In genomic region chr7:121494531-121494930, GRCh38 we compare ENCODE assay signal across 26 cellular contexts.
DNase-seq lines count a peak whose midpoint lies in the region; FAIRE-seq lines count a peak whose summit lies in the region.
"Had no signal": no experiment of that assay in that cellular context is flagged by ENCODE, and none has a peak within 500 bp of the region (broad histone marks: within the 10 kb centered on the region; RNA-seq: fewer than 3 reads in every experiment).

No MANE protein-coding gene starts in this region.

- CTCF ChIA-PET in CD4-positive, alpha-beta memory T cell (lab: Charles Lee; ENCODE audit: partially characterized antibody) = interaction anchor here (0.9 to 1.5 kb wide), 3 partner anchors 17 to 119 kb away, joined by 3 read pairs; partner anchors contain the start of gene FAM3C

- H3K27ac Mint-ChIP-seq in CD4-positive, alpha-beta memory T cell = no peak overlapping the region
- H3K27ac Mint-ChIP-seq: B cell had no signal

- H3K27me3 ChIP-seq in adipocyte (replicated peaks; ENCODE audit: control insufficient read depth, insufficient read depth, low read length) (no peaks in the 10 kb centered on the region), skeletal muscle satellite cell (ENCODE audit: control insufficient read depth, insufficient read depth, low read length) (no peaks in the 10 kb centered on the region)
- no peaks in the 10 kb centered on the region for H3K27me3 ChIP-seq in CD4-positive, alpha-beta memory T cell (ENCODE audit: insufficient read depth, low read length)

- no peaks in the 10 kb centered on the region for H3K36me3 ChIP-seq in adipocyte (ENCODE audit: control insufficient read depth, insufficient read depth, low read length, severe bottlenecking)
- H3K36me3 ChIP-seq in skeletal muscle satellite cell (ENCODE audit: insufficient read depth, low read length) = no peaks in the 10 kb centered on the region
- H3K36me3 ChIP-seq in CD4-positive, alpha-beta memory T cell (ENCODE audit: insufficient read depth, low read length) = no peaks in the 10 kb centered on the region

- intact Hi-C loops in CD4-positive, alpha-beta memory T cell (cut with micrococcal nuclease) = no loop called here

- no peak overlapping the region for H3K4me3 Mint-ChIP-seq in CD4-positive, alpha-beta memory T cell
- H3K4me3 Mint-ChIP-seq: B cell had no signal

- DNase-seq in HCEC 1CT (peak; percentile 32), adipocyte (ENCODE audit: low read depth) (peak; percentile 45), fibroblast of peridontal ligament (ENCODE audit: extremely low read depth) (peak; percentile 31), inferior parietal cortex (ENCODE audit: extremely low spot score) (no peak), urothelium cell line (ENCODE audit: low spot score) (no peak)
- DNase-seq in CD4-positive, alpha-beta memory T cell = no peak
- DNase-seq: Calu3; DMS79 treated with DMSO at 0.1 percent for 48 hours; KBM-7; MV-4-11; NCI-H1105; NCI-H1436 treated with DMSO at 0.1 percent for 48 hours; NCI-H2029; NCI-H446; NCI-H524 treated with DMSO at 0.1 percent for 48 hours; NCI-H82; NK-92 treated with Interleukin-12 subunit alpha and Interleukin-12 subunit beta, amount 100 ng/mL, for 24 hours; PC-9; Right ventricle myocardium superior; RPMI8226 had no signal

- H3K36me3 Mint-ChIP-seq in CD4-positive, alpha-beta memory T cell = no peaks in the 10 kb centered on the region

- H3K9me3 ChIP-seq in adipocyte (ENCODE audit: control insufficient read depth, low read length) = no peaks in the 10 kb centered on the region
- H3K9me3 ChIP-seq in skeletal muscle satellite cell (replicated peaks; ENCODE audit: low read length) = no peaks in the 10 kb centered on the region
- no peaks in the 10 kb centered on the region for H3K9me3 ChIP-seq in CD4-positive, alpha-beta memory T cell (ENCODE audit: control insufficient read depth in 1 of 2, low read length in 2 of 2)
- H3K9me3 ChIP-seq: A549 had no signal

- no peak for FAIRE-seq in urothelium cell line (lab: Jason Lieb, UNC)
- FAIRE-seq: A549, GM12892, HTR-8/SVneo had no signal

- no peak overlapping the region for H3K4me3 ChIP-seq in adipocyte (ENCODE audit: low read length)
- H3K4me3 ChIP-seq in skeletal muscle satellite cell (ENCODE audit: low read length) = no peak overlapping the region
- no peak overlapping the region for H3K4me3 ChIP-seq in CD4-positive, alpha-beta memory T cell (ENCODE audit: low read length in 2 of 2)
- H3K4me3 ChIP-seq: A549, PC-9 had no signal

- H3K4me1 Mint-ChIP-seq in CD4-positive, alpha-beta memory T cell = no peaks in the 10 kb centered on the region

- peaks cover 0 to 5% of the 10 kb centered on the region in 2 donors for H3K27me3 Mint-ChIP-seq in CD4-positive, alpha-beta memory T cell
- H3K27me3 Mint-ChIP-seq: B cell had no signal

- POLR2A ChIA-PET in CD4-positive, alpha-beta memory T cell (lab: Charles Lee; ENCODE audit: partially characterized antibody) = no interaction called here

- no peaks in the 10 kb centered on the region for H3K4me1 ChIP-seq in adipocyte (ENCODE audit: control insufficient read depth, insufficient read depth, low read length)
- peaks cover 31% of the 10 kb centered on the region for H3K4me1 ChIP-seq in skeletal muscle satellite cell (ENCODE audit: control insufficient read depth, insufficient read depth, low read length)
- no peaks in the 10 kb centered on the region for H3K4me1 ChIP-seq in CD4-positive, alpha-beta memory T cell (ENCODE audit: insufficient read depth, low read length)
- H3K4me1 ChIP-seq: A549 had no signal

- no peak overlapping the region for H3K27ac ChIP-seq in CD4-positive, alpha-beta memory T cell (ENCODE audit: low read depth, low read length)
- H3K27ac ChIP-seq: A549, C4-2B, PC-9 had no signal

- H3K9me3 Mint-ChIP-seq in CD4-positive, alpha-beta memory T cell = peaks cover 0 to 7% (median 3%) of the 10 kb centered on the region in 8 donors

- peak overlapping the region; percentile 35 for H3K4me2 ChIP-seq in skeletal muscle satellite cell (ENCODE audit: low read length)
- H3K4me2 ChIP-seq: A549, PC-9 had no signal

- H3K9ac ChIP-seq in adipocyte (ENCODE audit: low read length) (no peak overlapping the region), skeletal muscle satellite cell (ENCODE audit: low read depth, low read length) (no peak overlapping the region)

Comparison
In these comparisons a context has a peak if more than half of its experiments do, and no peak if none do; other contexts are left out.
1. DNase-seq: peak in HCEC 1CT (single experiment), adipocyte (single experiment) and fibroblast of peridontal ligament (single experiment); none in inferior parietal cortex (single experiment), urothelium cell line (single experiment) and CD4-positive, alpha-beta memory T cell (0 of 5).